In genomic region chr16:2748757-2749455, GRCh38 we compare ENCODE assay signal across 17 cellular contexts. TPM values are rescaled to one million over a fixed set of nuclear protein-coding genes. Genes with fewer than 3 reads are reported as not detected.
"Had no signal": no experiment of that assay in that cellular context is flagged by ENCODE, and none has a peak within 500 bp of the region (broad histone marks: within the 10 kb centered on the region; RNA-seq: fewer than 3 reads in every experiment).

No MANE protein-coding gene starts in this region.

- H3K27ac ChIP-seq: adrenal gland, colonic mucosa, esophagus squamous epithelium, foreskin keratinocyte, left lung, testis, upper lobe of right lung had no signal

- H3K9me3 ChIP-seq: adrenal gland, colonic mucosa, esophagus squamous epithelium, left lung, testis, upper lobe of right lung had no signal

- H3K36me3 ChIP-seq: adrenal gland, colonic mucosa, left lung, upper lobe of right lung had no signal

- H3K27me3 ChIP-seq: adrenal gland, colonic mucosa, esophagus squamous epithelium, foreskin keratinocyte, left lung, testis, upper lobe of right lung had no signal

- H3K4me1 ChIP-seq: foreskin keratinocyte had no signal

- ATAC-seq: foreskin keratinocyte, left lung, upper lobe of right lung, WTC11 had no signal

- DNase-seq: activated CD4-positive, alpha-beta T cell treated with anti-CD3 and anti-CD28 coated beads for 48 hours; activated naive CD4-positive, alpha-beta T cell treated with anti-CD3 and anti-CD28 coated beads for 36 hours; adrenal gland; caudate nucleus; colonic mucosa; esophagus squamous epithelium; foreskin keratinocyte; left lung; mesenchymal stem cell; stimulated activated CD4-positive, alpha-beta T cell treated with anti-CD3 and anti-CD28 coated beads, Interleukin-15, amount 100 ng/mL, for 24 hours; stimulated activated CD4-positive, alpha-beta T cell treated with anti-CD3 and anti-CD28 coated beads, Interleukin-4, amount 100 ng/mL, for 24 hours; testis; upper lobe of right lung had no signal

- H3K4me3 ChIP-seq: adrenal gland, colonic mucosa, esophagus squamous epithelium, left lung, testis, upper lobe of right lung had no signal

RNA-seq across cellular contexts. Expression of gene PRSS33, which starts 38.5 kb away (rescaled TPM):
- total RNA-seq: adrenal gland, colonic mucosa, esophagus squamous epithelium, foreskin keratinocyte, left lung, osteocyte, renal cortical epithelial cell, upper lobe of right lung had no signal
- polyA plus RNA-seq: adrenal gland, foreskin keratinocyte, neural cell had no signal

RNA-seq across cellular contexts. Expression of gene PRSS41, which starts 49.4 kb away (rescaled TPM):
- total RNA-seq: activated naive CD4-positive, alpha-beta T cell treated with anti-CD3 and anti-CD28 coated beads for 36 hours; adrenal gland; colonic mucosa; esophagus squamous epithelium; foreskin keratinocyte; left lung; osteocyte; renal cortical epithelial cell; upper lobe of right lung; WTC11 had no signal
- polyA plus RNA-seq: adrenal gland, foreskin keratinocyte, neural cell had no signal
